In the genomic region with DNA sequence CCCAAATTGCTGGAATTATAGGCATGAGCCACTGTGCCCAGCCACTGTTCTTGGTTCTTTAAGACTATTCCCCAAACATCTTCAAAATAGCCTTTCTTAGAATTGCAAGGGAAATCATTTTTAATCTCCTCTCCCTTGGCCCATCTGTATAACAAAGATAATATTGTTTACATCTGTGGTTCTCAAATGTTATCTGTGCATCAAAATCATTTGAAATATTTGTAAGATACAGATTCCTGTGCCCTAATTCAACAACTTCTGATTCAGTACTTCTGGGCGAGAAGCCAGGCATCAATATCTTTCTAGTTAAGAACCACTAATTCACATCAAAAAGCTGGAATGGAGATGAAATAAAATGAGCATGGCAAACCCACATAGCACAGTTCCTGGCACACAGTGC, we compare ENCODE assay signal across 18 cellular contexts.
"Had no signal": no experiment of that assay in that cellular context is flagged by ENCODE, and none has a peak within 500 bp of the region (broad histone marks: within the 10 kb centered on the region; RNA-seq: fewer than 3 reads in every experiment).

No MANE protein-coding gene starts in this region.

- H3K27me3 ChIP-seq: adrenal gland, cardiac muscle cell, upper lobe of right lung had no signal

- DNase-seq: activated CD4-positive, alpha-beta T cell treated with anti-CD3 and anti-CD28 coated beads, Interleukin-2, amount 10 ng/mL, durations not matched to agents 7 days and 5 days; activated CD4-positive, CD25-positive, alpha-beta regulatory T cell treated with anti-CD3 and anti-CD28 coated beads, Interleukin-2, amount 50 U/mL, for 72 hours; activated naive CD4-positive, alpha-beta T cell; activated T-cell treated with anti-CD3 and anti-CD28 coated beads, Interleukin-2, amount 50 U/mL, for 24 hours; adrenal gland; foreskin melanocyte; kidney glomerular epithelial cell; left ventricle myocardium inferior; naive thymus-derived CD4-positive, alpha-beta T cell; stimulated activated CD4-positive, alpha-beta T cell treated with anti-CD3 and anti-CD28 coated beads, Interleukin-2, amount 100 ng/mL, for 48 hours; stimulated activated CD8-positive, alpha-beta memory T cell treated with anti-CD3 and anti-CD28 coated beads, Interleukin-4, amount 100 ng/mL, for 48 hours; stimulated activated naive B cell treated with anti-CD40 and anti-IgM and Interleukin-4, amounts not matched to agents 10 μg/mL and 1 μg/mL and 100 μg/mL, for 72 hours; SW 1271; T-helper 17 cell; upper lobe of right lung had no signal

- H3K36me3 ChIP-seq: adrenal gland, cardiac muscle cell, left ventricle myocardium inferior, neural progenitor cell, thoracic aorta, upper lobe of right lung had no signal

- H3K4me3 ChIP-seq: adrenal gland, cardiac muscle cell, left ventricle myocardium inferior, neural progenitor cell, thoracic aorta, upper lobe of right lung had no signal

- H3K9me3 ChIP-seq: adrenal gland, thoracic aorta, upper lobe of right lung had no signal
